ENCODE assay signal across 18 cellular contexts in genomic region chr12:71854594-71854993, GRCh38.
"Had no signal": no experiment of that assay in that cellular context is flagged by ENCODE, and none has a peak within 500 bp of the region (broad histone marks: within the 10 kb centered on the region; RNA-seq: fewer than 3 reads in every experiment).

No MANE protein-coding gene starts in this region.

- H3K4me1 ChIP-seq: sigmoid colon, suprapubic skin, thyroid gland had no signal

- ATAC-seq: esophagus mucosa; heart left ventricle; left colon; left ventricle myocardium superior; naive thymus-derived CD8-positive, alpha-beta T cell; stimulated activated naive CD8-positive, alpha-beta T cell treated with anti-CD3 and anti-CD28 coated beads, Interleukin-15, Interleukin-2, amounts not matched to agents 100 U/mL and 50 U/mL, for 24 hours had no signal

- H3K27me3 Mint-ChIP-seq: naive thymus-derived CD8-positive, alpha-beta T cell; type B pancreatic cell had no signal

- H3K27ac Mint-ChIP-seq: type B pancreatic cell had no signal

- H3K4me3 Mint-ChIP-seq: type B pancreatic cell had no signal

- H3K27ac ChIP-seq: coronary artery, dorsolateral prefrontal cortex, heart left ventricle, ovary, right atrium auricular region, sigmoid colon, skin epidermis, suprapubic skin, thyroid gland had no signal

- H3K4me3 ChIP-seq: coronary artery, dorsolateral prefrontal cortex, heart left ventricle, ovary, right atrium auricular region, sigmoid colon, skin epidermis, suprapubic skin, thyroid gland had no signal

- DNase-seq: dorsolateral prefrontal cortex; effector CD8-positive, alpha-beta T cell; heart left ventricle; hippocampal formation; left colon; left ventricle myocardium superior; naive thymus-derived CD8-positive, alpha-beta T cell; ovary; sigmoid colon; stimulated activated CD4-positive, alpha-beta T cell treated with anti-CD3 and anti-CD28 coated beads, Interleukin-2, amount 100 ng/mL, for 24 hours; stimulated activated naive CD8-positive, alpha-beta T cell treated with anti-CD3 and anti-CD28 coated beads, Interleukin-15, Interleukin-2, amounts not matched to agents 100 U/mL and 50 U/mL, for 24 hours; thyroid gland had no signal

- H3K27me3 ChIP-seq: dorsolateral prefrontal cortex, heart left ventricle, ovary, right atrium auricular region, sigmoid colon, suprapubic skin, thyroid gland had no signal
